21 cellular contexts compared by ENCODE assay signal in the genomic region with DNA sequence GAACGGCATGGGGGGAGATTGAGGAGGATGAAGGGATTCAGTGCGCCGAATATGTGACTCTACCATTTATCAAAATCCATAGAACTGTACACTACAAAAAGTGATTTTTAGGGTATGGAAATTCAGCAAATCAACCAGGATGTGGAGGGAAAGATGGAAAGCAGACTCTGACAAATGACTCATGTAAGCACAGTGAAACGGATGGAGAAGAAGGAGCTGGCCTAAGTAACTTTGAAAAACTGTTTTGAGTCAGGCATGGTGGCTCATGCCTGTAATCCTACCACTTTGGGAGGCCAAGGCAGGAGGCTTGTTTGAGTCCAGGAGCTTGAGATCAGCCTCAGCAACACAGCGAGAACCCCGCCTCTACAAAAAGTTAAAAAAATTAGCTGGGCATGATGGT. TPM values are rescaled to one million over a fixed set of nuclear protein-coding genes. Genes with fewer than 3 reads are reported as not detected.
A peak's percentile ranks its signal among the peaks of the same experiment; 100 is the strongest.
DNase-seq lines count a peak whose midpoint lies in the region; ATAC-seq, FAIRE-seq and TF ChIP-seq lines count a peak whose summit lies in the region.
"Had no signal": no experiment of that assay in that cellular context is flagged by ENCODE, and none has a peak within 500 bp of the region (broad histone marks: within the 10 kb centered on the region; RNA-seq: fewer than 3 reads in every experiment).

No MANE protein-coding gene starts in this region.

- H3K79me1 ChIP-seq in mesenchymal stem cell (replicated peaks; ENCODE audit: low read length, poor library complexity, severe bottlenecking) = no peaks in the 10 kb centered on the region

- no peak overlapping the region for H2BK12ac ChIP-seq in mesenchymal stem cell (ENCODE audit: low read length in 2 of 2)

- H3K9me3 ChIP-seq in GM23248 (ENCODE audit: low read depth) (no peaks in the 10 kb centered on the region), mesenchymal stem cell (ENCODE audit: control insufficient read depth, low read length) (no peaks in the 10 kb centered on the region), A673 (ENCODE audit: low read depth, low read length, poor library complexity, severe bottlenecking) (no peaks in the 10 kb centered on the region), mammary epithelial cell (replicated peaks; ENCODE audit: insufficient read depth, low read length) (no peaks in the 10 kb centered on the region)
- H3K9me3 ChIP-seq: SJCRH30 had no signal

- BruUV-seq in A673 (replicated peaks; lab: Mats Ljungman, UMichigan) (no TSS peak), mammary epithelial cell (replicated peaks; lab: Mats Ljungman, UMichigan) (no TSS peak)

- H3K79me2 ChIP-seq in GM23248 (ENCODE audit: insufficient read depth) (no peaks in the 10 kb centered on the region), mammary epithelial cell (ENCODE audit: insufficient read depth, low read length) (no peaks in the 10 kb centered on the region)

- dilution Hi-C loops in mammary epithelial cell (cut with HindIII; ENCODE audit: low sequenced_read_pairs) = no loop called here

- H4K20me1 ChIP-seq in GM23248 (ENCODE audit: insufficient read depth) = no peaks in the 10 kb centered on the region
- no peaks in the 10 kb centered on the region for H4K20me1 ChIP-seq in mammary epithelial cell (ENCODE audit: insufficient read depth, low read length)

- no peak for FAIRE-seq in RCC 7860 (lab: Jason Lieb, UNC)
- FAIRE-seq in bronchial epithelial cell (lab: Jason Lieb, UNC) = no peak
- FAIRE-seq: GM12878 had no signal

- no peak overlapping the region for H3K14ac ChIP-seq in mesenchymal stem cell (ENCODE audit: low read length in 2 of 2)

- H3K23ac ChIP-seq in mesenchymal stem cell (ENCODE audit: low read length in 2 of 2) = no peak overlapping the region

- no peak overlapping the region for H2BK15ac ChIP-seq in mesenchymal stem cell (ENCODE audit: low read depth, poor library complexity, severe bottlenecking)

- TF ChIP-seq CTCF in bronchial epithelial cell (IDR thresholded peaks at IDR 0.05; ENCODE audit: insufficient read depth, low read length, severe bottlenecking) (no peak), A673 (conservative IDR thresholded peaks at IDR 0.05; ENCODE audit: low read depth, low read length) (no peak), mammary epithelial cell (conservative IDR thresholded peaks at IDR 0.05 in 1 of 2, IDR thresholded peaks at IDR 0.05 in 1 of 2; ENCODE audit: extremely low read depth in 1 of 2, insufficient read depth in 1 of 2, low read depth in 1 of 2, low read length in 2 of 2) (no peak)

- H3K18ac ChIP-seq in mesenchymal stem cell (ENCODE audit: low read depth in 1 of 2, low read length in 2 of 2) = no peak overlapping the region

- 85 to 90% methylated on average over 6 of the region's 6 CpGs for WGBS in GM23248 (ENCODE audit: low coverage in 1 of 2, low lambda C conversion rate in 2 of 2, missing lambda C conversion rate in 2 of 2), 2 experiments
- 74% methylated on average over 4 of the region's 6 CpGs for WGBS in mesenchymal stem cell
- 94% methylated on average over 6 of the region's 6 CpGs for WGBS in mammary epithelial cell (ENCODE audit: low coverage, missing lambda C conversion rate)

- no peak overlapping the region for H3K4ac ChIP-seq in mesenchymal stem cell (ENCODE audit: low read depth in 1 of 2, low read length in 2 of 2)

- no peak overlapping the region for H4K8ac ChIP-seq in mesenchymal stem cell (ENCODE audit: low read length)

- ATAC-seq in HG02870 (IDR thresholded peaks at IDR 0.05; ENCODE audit: unreplicated experiment) = no peak
- ATAC-seq: GM12878 had no signal

- CTCF ChIA-PET in A673 (lab: Charles Lee) (no interaction called here), mammary epithelial cell (lab: Charles Lee; ENCODE audit: low non-redundant PET) (interaction anchor here (0.5 to 0.6 kb wide), 2 partner anchors 38 to 65 kb away, joined by 3 to 6 read pairs; a partner anchor contains a TSS)

- peak; percentile 40 for DNase-seq in GM23248
- peak; percentile 6 for DNase-seq in RCC 7860 (ENCODE audit: low spot score)
- peak; percentile 46 for DNase-seq in bronchial epithelial cell (ENCODE audit: low read depth)
- DNase-seq in mesenchymal stem cell = peak; percentile 34
- DNase-seq in A673 (ENCODE audit: low spot score) = no peak
- DNase-seq in mammary epithelial cell = no peak
- DNase-seq: AML-193, DND-41, GF-D8, GOT3, KBM-7, NCI-H1417 treated with DMSO at 0.1 percent for 48 hours, NCI-H187 treated with DMSO at 0.1 percent for 48 hours, NCI-H2227 treated with DMSO at 0.1 percent for 48 hours, NCI-H524, NCI-H82, OCI-M1, SJCRH30 had no signal

- H3K27me3 ChIP-seq in GM23248 (replicated peaks; ENCODE audit: insufficient read depth) = no peaks in the 10 kb centered on the region
- peaks cover 2% of the 10 kb centered on the region for H3K27me3 ChIP-seq in bronchial epithelial cell (ENCODE audit: control insufficient read depth, insufficient read depth, low read length)
- peaks cover 0 to 28% of the 10 kb centered on the region in 2 experiments for H3K27me3 ChIP-seq in mesenchymal stem cell (ENCODE audit: control insufficient read depth in 1 of 2, insufficient read depth in 1 of 2, low read length in 2 of 2)
- no peaks in the 10 kb centered on the region for H3K27me3 ChIP-seq in A673 (replicated peaks; ENCODE audit: insufficient read depth, low read depth, low read length, poor library complexity)
- H3K27me3 ChIP-seq in mammary epithelial cell (ENCODE audit: insufficient read depth, low read length) = no peaks in the 10 kb centered on the region

- POLR2A ChIA-PET in A673 (lab: Charles Lee; ENCODE audit: low non-redundant PET) = no interaction called here

- H3K27ac ChIP-seq in GM23248 = no peak overlapping the region
- no peak overlapping the region for H3K27ac ChIP-seq in mesenchymal stem cell (ENCODE audit: low read length, poor library complexity, severe bottlenecking)
- no peak overlapping the region for H3K27ac ChIP-seq in A673 (ENCODE audit: low read depth, low read length, poor library complexity, severe bottlenecking)
- H3K27ac ChIP-seq in mammary epithelial cell (ENCODE audit: insufficient read depth, low read depth, low read length) = no peak overlapping the region
- H3K27ac ChIP-seq: SJCRH30 had no signal

- H3K9me2 ChIP-seq in GM23248 (ENCODE audit: insufficient read depth) = no peaks in the 10 kb centered on the region

- H3K36me3 ChIP-seq in GM23248 (ENCODE audit: low read depth) = no peaks in the 10 kb centered on the region
- H3K36me3 ChIP-seq in bronchial epithelial cell (ENCODE audit: control insufficient read depth, insufficient read depth, low read length) = no peaks in the 10 kb centered on the region
- no peaks in the 10 kb centered on the region for H3K36me3 ChIP-seq in mesenchymal stem cell (ENCODE audit: control insufficient read depth in 1 of 2, insufficient read depth in 2 of 2, low read depth in 1 of 2, low read length in 2 of 2)
- H3K36me3 ChIP-seq in A673 (ENCODE audit: insufficient read depth, low read length, poor library complexity, severe bottlenecking) = no peaks in the 10 kb centered on the region
- no peaks in the 10 kb centered on the region for H3K36me3 ChIP-seq in mammary epithelial cell (ENCODE audit: insufficient read depth, low read length)
- H3K36me3 ChIP-seq: SJCRH30 had no signal

- H3K9ac ChIP-seq in GM23248 = no peak overlapping the region
- H3K9ac ChIP-seq in mesenchymal stem cell (ENCODE audit: low read length) = no peak overlapping the region
- H3K9ac ChIP-seq in mammary epithelial cell (ENCODE audit: insufficient read depth, low read length) = no peak overlapping the region

- H2BK120ac ChIP-seq in mesenchymal stem cell (ENCODE audit: low read depth, low read length) = no peak overlapping the region

- H2AFZ ChIP-seq in GM23248 (no peak overlapping the region), mesenchymal stem cell (ENCODE audit: low read depth, low read length) (no peak overlapping the region), mammary epithelial cell (ENCODE audit: low read depth, low read length) (no peak overlapping the region)

- H3K4me2 ChIP-seq in GM23248 (ENCODE audit: unreplicated experiment) = no peak overlapping the region
- no peak overlapping the region for H3K4me2 ChIP-seq in mesenchymal stem cell (ENCODE audit: low read length, poor library complexity, severe bottlenecking)
- no peak overlapping the region for H3K4me2 ChIP-seq in mammary epithelial cell (ENCODE audit: insufficient read depth, low read depth, low read length)

- no peak overlapping the region for H2AK5ac ChIP-seq in mesenchymal stem cell (ENCODE audit: low read length, severe bottlenecking)

- H3F3A ChIP-seq in GM23248 (ENCODE audit: insufficient read depth) = no peaks in the 10 kb centered on the region

- in situ Hi-C loops in GM23248 (cut with MboI) = no loop called here
- in situ Hi-C loops in mammary epithelial cell (cut with MboI; ENCODE audit: low sequenced_read_pairs in 2 of 2) = no loop called here

- no peak overlapping the region for H4K91ac ChIP-seq in mesenchymal stem cell (ENCODE audit: low read length)

- intact Hi-C loops in A673 (cut with micrococcal nuclease; ENCODE audit: unreplicated experiment) = no loop called here
- intact Hi-C loops in mammary epithelial cell (cut with micrococcal nuclease) = no loop called here

- H2BK5ac ChIP-seq in mesenchymal stem cell (ENCODE audit: low read depth, low read length, poor library complexity, severe bottlenecking) = no peak overlapping the region

- H3K4me3 ChIP-seq in GM23248 = no peak overlapping the region
- H3K4me3 ChIP-seq in bronchial epithelial cell (ENCODE audit: low read depth, low read length) = no peak overlapping the region
- H3K4me3 ChIP-seq in mesenchymal stem cell (ENCODE audit: insufficient read depth in 1 of 2, low read depth in 1 of 2, low read length in 2 of 2) = no peak overlapping the region
- H3K4me3 ChIP-seq in A673 (ENCODE audit: low read depth, low read length, poor library complexity, severe bottlenecking) = no peak overlapping the region
- no peak overlapping the region for H3K4me3 ChIP-seq in mammary epithelial cell (replicated peaks in 1 of 3; ENCODE audit: insufficient read depth in 1 of 3, low read depth in 2 of 3, low read length in 3 of 3)
- H3K4me3 ChIP-seq: GM12878, SJCRH30 had no signal

- H3K4me1 ChIP-seq in GM23248 (ENCODE audit: insufficient read depth) (no peaks in the 10 kb centered on the region), mesenchymal stem cell (ENCODE audit: control insufficient read depth, insufficient read depth, low read depth, low read length) (no peaks in the 10 kb centered on the region), A673 (ENCODE audit: insufficient read depth, low read length, poor library complexity, severe bottlenecking) (peaks cover 10% of the 10 kb centered on the region), mammary epithelial cell (ENCODE audit: insufficient read depth, low read length) (no peaks in the 10 kb centered on the region)
- H3K4me1 ChIP-seq: SJCRH30 had no signal

RNA-seq across cellular contexts. Expression of a gene that starts 39.2 kb away (rescaled TPM):
- total RNA-seq in GM23248 (2014; rRNA removed; shearing (Covaris generic)) = not detected in 2 replicates
- polyA plus RNA-seq in GM23248 (2016; fragmentation: Nextera tagmentation; extraction: Ambion mirVana) = not detected in 2 replicates
- total RNA-seq in bronchial epithelial cell = under 0.01 TPM in 1 of 2 replicates, not detected in the other
- polyA plus RNA-seq in mesenchymal stem cell (2013, experiment 1 of 2) = not detected
- polyA plus RNA-seq in mesenchymal stem cell (2013, experiment 2 of 2) = not detected
- not detected in 2 replicates for total RNA-seq in A673 (2021)
- total RNA-seq in mammary epithelial cell = not detected
- polyA plus RNA-seq in mammary epithelial cell = not detected
- not detected for polyA minus RNA-seq in mammary epithelial cell
- total RNA-seq: SJCRH30 had no signal
- polyA plus RNA-seq: CD14-positive monocyte had no signal

Comparison
In these comparisons a context has a peak if more than half of its experiments do, and no peak if none do; other contexts are left out.
1. DNase-seq: peak in GM23248 (single experiment), RCC 7860 (single experiment), bronchial epithelial cell (single experiment) and mesenchymal stem cell (single experiment); none in A673 (single experiment) and mammary epithelial cell (single experiment).